Comparison of ENCODE assay signal across 1 cellular context in the genomic region with DNA sequence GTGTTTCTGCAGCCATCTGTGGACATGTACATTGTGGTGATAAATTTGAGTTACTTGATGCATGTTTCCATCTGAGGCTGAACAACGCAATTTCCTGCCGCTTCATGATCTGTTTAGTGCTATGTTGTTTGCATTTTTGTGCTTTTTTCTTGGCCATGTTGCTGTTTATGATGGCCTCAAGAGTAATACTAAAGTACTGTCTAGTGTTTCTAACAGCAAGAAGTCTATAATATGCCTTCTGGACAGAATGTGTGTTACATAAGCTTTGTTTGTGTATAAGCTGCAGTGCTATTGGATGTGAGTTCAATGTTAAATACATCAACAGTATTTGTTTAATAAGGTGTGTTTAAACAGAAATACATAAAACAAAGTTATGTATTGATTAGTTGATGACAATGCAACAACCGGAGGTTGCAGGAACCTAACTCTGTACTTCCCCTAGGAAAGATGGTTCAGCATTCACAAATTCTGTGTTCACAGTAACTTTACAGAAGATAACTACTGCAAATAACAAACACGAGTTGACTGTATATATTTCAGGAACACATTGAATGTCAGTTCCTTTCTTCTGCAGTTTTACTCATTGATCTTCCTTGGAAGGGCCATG.
TF ChIP-seq lines count a peak whose summit lies in the region.

No MANE protein-coding gene starts in this region.

TF ChIP-seq in HepG2, 621 proteins besides CTCF, POLR2A, EP300 and RAD21 (continued from another document):
- TF ChIP-seq, protein P1, sequence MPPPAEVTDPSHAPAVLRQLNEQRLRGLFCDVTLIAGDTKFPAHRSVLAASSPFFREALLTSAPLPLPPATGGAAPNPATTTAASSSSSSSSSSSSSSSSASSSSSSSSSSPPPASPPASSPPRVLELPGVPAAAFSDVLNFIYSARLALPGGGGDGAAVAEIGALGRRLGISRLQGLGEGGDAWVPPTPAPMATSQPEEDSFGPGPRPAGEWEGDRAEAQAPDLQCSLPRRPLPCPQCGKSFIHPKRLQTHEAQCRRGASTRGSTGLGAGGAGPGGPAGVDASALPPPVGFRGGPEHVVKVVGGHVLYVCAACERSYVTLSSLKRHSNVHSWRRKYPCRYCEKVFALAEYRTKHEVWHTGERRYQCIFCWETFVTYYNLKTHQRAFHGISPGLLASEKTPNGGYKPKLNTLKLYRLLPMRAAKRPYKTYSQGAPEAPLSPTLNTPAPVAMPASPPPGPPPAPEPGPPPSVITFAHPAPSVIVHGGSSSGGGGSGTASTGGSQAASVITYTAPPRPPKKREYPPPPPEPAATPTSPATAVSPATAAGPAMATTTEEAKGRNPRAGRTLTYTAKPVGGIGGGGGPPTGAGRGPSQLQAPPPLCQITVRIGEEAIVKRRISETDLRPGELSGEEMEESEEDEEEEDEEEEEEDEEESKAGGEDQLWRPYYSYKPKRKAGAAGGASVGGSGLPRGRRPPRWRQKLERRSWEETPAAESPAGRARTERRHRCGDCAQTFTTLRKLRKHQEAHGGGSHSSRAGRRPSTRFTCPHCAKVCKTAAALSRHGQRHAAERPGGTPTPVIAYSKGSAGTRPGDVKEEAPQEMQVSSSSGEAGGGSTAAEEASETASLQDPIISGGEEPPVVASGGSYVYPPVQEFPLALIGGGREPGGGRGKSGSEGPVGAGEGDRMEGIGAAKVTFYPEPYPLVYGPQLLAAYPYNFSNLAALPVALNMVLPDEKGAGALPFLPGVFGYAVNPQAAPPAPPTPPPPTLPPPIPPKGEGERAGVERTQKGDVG (CRISPR knock-in tag; IDR thresholded peaks at IDR 0.05; ENCODE audit: borderline replicate concordance), result no peak
- TF ChIP-seq FOXP1 (IDR thresholded peaks at IDR 0.05) (no peak), FOXP1 (CRISPR knock-in tag; IDR thresholded peaks at IDR 0.05) (peak; percentile 56), NFE2L2 (IDR thresholded peaks at IDR 0.05; ENCODE audit: low read length) (no peak)
